ENCODE assay signal across 29 cellular contexts in genomic region chr3:46852839-46853355, GRCh38. TPM values are rescaled to one million over a fixed set of nuclear protein-coding genes. Genes with fewer than 3 reads are reported as not detected.
A peak's percentile ranks its signal among the peaks of the same experiment; 100 is the strongest.
DNase-seq lines count a peak whose midpoint lies in the region; ATAC-seq and TF ChIP-seq lines count a peak whose summit lies in the region.
"Had no signal": no experiment of that assay in that cellular context is flagged by ENCODE, and none has a peak within 500 bp of the region (broad histone marks: within the 10 kb centered on the region; RNA-seq: fewer than 3 reads in every experiment).

No MANE protein-coding gene starts in this region.

- H3K27ac Mint-ChIP-seq in activated CD4-positive, alpha-beta T cell treated with anti-CD3 and anti-CD28 coated beads for 36 hours = no peak overlapping the region
- no peak overlapping the region for H3K27ac Mint-ChIP-seq in T-helper 17 cell
- H3K27ac Mint-ChIP-seq: immature natural killer cell, progenitor cell of endocrine pancreas had no signal

- H3K4me1 ChIP-seq in left ventricle myocardium inferior (peaks cover 19% of the 10 kb centered on the region), spleen (peaks cover 0 to 5% (median 0%) of the 10 kb centered on the region in 6 donors)
- H3K4me1 ChIP-seq: gastroesophageal sphincter, right lobe of liver had no signal

- H3K4me1 Mint-ChIP-seq in activated CD4-positive, alpha-beta T cell treated with anti-CD3 and anti-CD28 coated beads for 36 hours = no peaks in the 10 kb centered on the region
- peaks cover 3% of the 10 kb centered on the region for H3K4me1 Mint-ChIP-seq in T-helper 17 cell
- H3K4me1 Mint-ChIP-seq: immature natural killer cell had no signal

- CTCF ChIA-PET in activated CD4-positive, alpha-beta T cell treated with anti-CD3 and anti-CD28 coated beads for 36 hours (lab: Charles Lee) = no interaction called here

- peaks cover 16% of the 10 kb centered on the region for H3K36me3 ChIP-seq in left ventricle myocardium inferior
- H3K36me3 ChIP-seq in spleen = no peaks in the 10 kb centered on the region
- H3K36me3 ChIP-seq: gastroesophageal sphincter, right lobe of liver, tibial nerve had no signal

- peaks cover 1% of the 10 kb centered on the region for H3K27me3 Mint-ChIP-seq in activated CD4-positive, alpha-beta T cell treated with anti-CD3 and anti-CD28 coated beads for 36 hours
- H3K27me3 Mint-ChIP-seq in T-helper 17 cell = peaks cover 23% of the 10 kb centered on the region

- no peak for TF ChIP-seq POLR2A in spleen (IDR thresholded peaks at IDR 0.05)

- WGBS in spleen, 5 donors = 92 to 100% (median 96%) methylated on average over 2 of the region's 2 CpGs; no CpG with 5 or more reads in 1 of the 5 donors

- H3K27me3 ChIP-seq in left ventricle myocardium inferior (ENCODE audit: low read depth) (no peaks in the 10 kb centered on the region), spleen (replicated peaks in 1 of 7) (peaks cover 0 to 6% (median 0%) of the 10 kb centered on the region in 7 donors)
- H3K27me3 ChIP-seq: gastroesophageal sphincter, right lobe of liver, tibial nerve had no signal

- H3K27ac ChIP-seq in left ventricle myocardium inferior (replicated peaks) (peak overlapping the region; percentile 95), spleen (no peak overlapping the region)
- H3K27ac ChIP-seq: 22Rv1, gastroesophageal sphincter, right lobe of liver, tibial nerve had no signal

- TF ChIP-seq CTCF in left ventricle myocardium inferior (IDR thresholded peaks at IDR 0.05; ENCODE audit: borderline replicate concordance) (no peak), spleen (IDR thresholded peaks at IDR 0.05 in 8 of 11, conservative IDR thresholded peaks at IDR 0.05 in 3 of 11) (no peak)

- H3K36me3 Mint-ChIP-seq in activated CD4-positive, alpha-beta T cell treated with anti-CD3 and anti-CD28 coated beads for 36 hours (ENCODE audit: low read depth) = no peaks in the 10 kb centered on the region
- peaks cover 7% of the 10 kb centered on the region for H3K36me3 Mint-ChIP-seq in T-helper 17 cell (ENCODE audit: low read depth)
- H3K36me3 Mint-ChIP-seq: brain, immature natural killer cell had no signal

- H3K9me3 Mint-ChIP-seq in activated CD4-positive, alpha-beta T cell treated with anti-CD3 and anti-CD28 coated beads for 36 hours (ENCODE audit: low read depth) = no peaks in the 10 kb centered on the region

- no peak overlapping the region for H3K4me3 Mint-ChIP-seq in activated CD4-positive, alpha-beta T cell treated with anti-CD3 and anti-CD28 coated beads for 36 hours
- no peak overlapping the region for H3K4me3 Mint-ChIP-seq in T-helper 17 cell
- H3K4me3 Mint-ChIP-seq: brain, immature natural killer cell had no signal

- no peak for ATAC-seq in activated CD4-positive, alpha-beta T cell treated with anti-CD3 and anti-CD28 coated beads for 36 hours
- ATAC-seq in T-helper 17 cell (no peak), GM21619 (IDR thresholded peaks at IDR 0.05; ENCODE audit: unreplicated experiment) (no peak)
- ATAC-seq: gastroesophageal sphincter, HCT116, right lobe of liver had no signal

- POLR2A ChIA-PET in activated CD4-positive, alpha-beta T cell treated with anti-CD3 and anti-CD28 coated beads for 36 hours (lab: Charles Lee) = no interaction called here

- no peak overlapping the region for H3K4me3 ChIP-seq in left ventricle myocardium inferior
- no peak overlapping the region for H3K4me3 ChIP-seq in spleen
- H3K4me3 ChIP-seq: gastroesophageal sphincter, right lobe of liver, tibial nerve had no signal

- intact Hi-C loops in activated CD4-positive, alpha-beta T cell treated with anti-CD3 and anti-CD28 coated beads for 36 hours (cut with DNase I, micrococcal nuclease) = no loop called here
- intact Hi-C loops in left ventricle myocardium inferior (cut with micrococcal nuclease) (no loop called here), spleen (cut with DNase I; ENCODE audit: low total_unique reads) (no loop called here)

- no peaks in the 10 kb centered on the region for H3K9me3 ChIP-seq in T-helper 17 cell (ENCODE audit: control insufficient read depth, low read length, poor library complexity, severe bottlenecking)
- H3K9me3 ChIP-seq in left ventricle myocardium inferior (replicated peaks) = no peaks in the 10 kb centered on the region
- H3K9me3 ChIP-seq in spleen = no peaks in the 10 kb centered on the region
- H3K9me3 ChIP-seq: gastroesophageal sphincter, right lobe of liver, tibial nerve had no signal

- peak; percentile 3 for DNase-seq in activated CD4-positive, alpha-beta T cell treated with anti-CD3 and anti-CD28 coated beads for 36 hours
- no peak for DNase-seq in activated CD4-positive, alpha-beta T cell treated with anti-CD3 and anti-CD28 coated beads for 4 hours
- DNase-seq in T-helper 17 cell (peak in 2 of 3 donors; percentile 0 to 2), left ventricle myocardium inferior (no peak), spleen (peak; percentile 41), DMS114 treated with DMSO at 0.1 percent for 48 hours (lab: John Stamatoyannopoulos, UW; ENCODE audit: unreplicated experiment) (no peak), NCI-H345 (lab: John Stamatoyannopoulos, UW) (no peak)
- DNase-seq: activated CD8-positive, alpha-beta memory T cell treated with anti-CD3 and anti-CD28 coated beads for 24 hours; activated T-cell treated with anti-CD3 and anti-CD28 coated beads for 4 hours; C1 segment of cervical spinal cord; DMS53; hypothalamus; immature natural killer cell; Kasumi-1; mesenchymal stem cell; NCI-H1417; NCI-H2029; NCI-H526; right lobe of liver; SIG-M5; stimulated activated CD4-positive, alpha-beta T cell treated with anti-CD3 and anti-CD28 coated beads, Interleukin-12 subunit alpha, Interleukin-12 subunit beta, amount 100 ng/mL, for 4 hours; stimulated activated CD4-positive, alpha-beta T cell treated with anti-CD3 and anti-CD28 coated beads, Interleukin-2, amount 100 ng/mL, for 48 hours had no signal

RNA-seq across cellular contexts. Expression of gene MYL3, which starts 10.3 kb away (rescaled TPM):
- total RNA-seq in activated CD4-positive, alpha-beta T cell treated with anti-CD3 and anti-CD28 coated beads for 36 hours = not detected
- total RNA-seq in T-helper 17 cell (not detected), left ventricle myocardium inferior (7,440 TPM), spleen (10 to 100 TPM in 2 of 7 donors, 1 to 10 TPM in 5; 1.9 to 16.2 (median 7.3) TPM)
- 1 to 10 TPM; 2.6 to 6.7 (median 5.3) TPM for polyA plus RNA-seq in spleen
- total RNA-seq: progenitor cell of endocrine pancreas had no signal
- polyA plus RNA-seq: immature natural killer cell had no signal

RNA-seq across cellular contexts. Expression of gene PTH1R, which starts 24.6 kb away (rescaled TPM):
- not detected for total RNA-seq in activated CD4-positive, alpha-beta T cell treated with anti-CD3 and anti-CD28 coated beads for 36 hours
- not detected for total RNA-seq in T-helper 17 cell
- 6.4 TPM for total RNA-seq in left ventricle myocardium inferior
- total RNA-seq in spleen = 10 to 100 TPM in 6 of 7 donors, 1 to 10 TPM in 1; 5.1 to 38.7 (median 21.9) TPM
- 100 to 1,000 TPM in 1 of 3 donors, 10 to 100 TPM in 2; 61.8 to 190 (median 67.1) TPM for polyA plus RNA-seq in spleen
- polyA plus RNA-seq: immature natural killer cell had no signal

Comparison
In these comparisons a context has a peak if more than half of its experiments do, and no peak if none do; other contexts are left out.
1. DNase-seq: peak in activated CD4-positive, alpha-beta T cell treated with anti-CD3 and anti-CD28 coated beads for 36 hours (single experiment), T-helper 17 cell (2 of 3) and spleen (single experiment); none in activated CD4-positive, alpha-beta T cell treated with anti-CD3 and anti-CD28 coated beads for 4 hours (0 of 2), left ventricle myocardium inferior (single experiment), DMS114 treated with DMSO at 0.1 percent for 48 hours (single experiment) and NCI-H345 (single experiment).
2. RNA of gene MYL3, which starts 10.3 kb away (total RNA-seq): 7,440 TPM in left ventricle myocardium inferior (single experiment); 1.9 to 16.2 TPM in spleen, not detected in activated CD4-positive, alpha-beta T cell treated with anti-CD3 and anti-CD28 coated beads for 36 hours and not detected in T-helper 17 cell; every median in the first group is over 100 times any median in the second.